ENCODE assay signal across 1 cellular context in the genomic region with DNA sequence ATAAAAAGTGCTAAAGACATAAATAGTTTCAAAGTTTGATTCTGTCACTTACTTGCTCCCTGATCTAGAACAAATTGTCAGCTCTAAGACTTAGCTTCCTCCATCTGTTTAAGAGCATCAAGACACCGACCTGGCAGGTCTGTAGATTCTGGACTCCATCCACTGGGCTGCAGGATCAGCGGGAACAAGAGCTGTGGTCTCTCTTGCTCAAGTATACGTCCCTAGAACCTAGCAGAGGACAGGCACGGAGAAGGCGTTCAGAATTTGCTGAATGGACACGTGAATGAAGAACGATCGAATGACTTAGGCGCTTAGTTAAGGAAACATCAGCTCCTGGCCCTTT.
TF ChIP-seq lines count a peak whose summit lies in the region.

No MANE protein-coding gene starts in this region.

TF ChIP-seq in A549, 52 proteins besides CTCF, POLR2A, EP300 and RAD21 (continued from another document):
- TF ChIP-seq PBX3 (IDR thresholded peaks at IDR 0.05) = no peak
- no peak for TF ChIP-seq TP53 (CRISPR knock-in tag; IDR thresholded peaks at IDR 0.05)
- TF ChIP-seq CHD4 (IDR thresholded peaks at IDR 0.05; ENCODE audit: borderline replicate concordance) = no peak
